8 cellular contexts compared by ENCODE assay signal in the genomic region with DNA sequence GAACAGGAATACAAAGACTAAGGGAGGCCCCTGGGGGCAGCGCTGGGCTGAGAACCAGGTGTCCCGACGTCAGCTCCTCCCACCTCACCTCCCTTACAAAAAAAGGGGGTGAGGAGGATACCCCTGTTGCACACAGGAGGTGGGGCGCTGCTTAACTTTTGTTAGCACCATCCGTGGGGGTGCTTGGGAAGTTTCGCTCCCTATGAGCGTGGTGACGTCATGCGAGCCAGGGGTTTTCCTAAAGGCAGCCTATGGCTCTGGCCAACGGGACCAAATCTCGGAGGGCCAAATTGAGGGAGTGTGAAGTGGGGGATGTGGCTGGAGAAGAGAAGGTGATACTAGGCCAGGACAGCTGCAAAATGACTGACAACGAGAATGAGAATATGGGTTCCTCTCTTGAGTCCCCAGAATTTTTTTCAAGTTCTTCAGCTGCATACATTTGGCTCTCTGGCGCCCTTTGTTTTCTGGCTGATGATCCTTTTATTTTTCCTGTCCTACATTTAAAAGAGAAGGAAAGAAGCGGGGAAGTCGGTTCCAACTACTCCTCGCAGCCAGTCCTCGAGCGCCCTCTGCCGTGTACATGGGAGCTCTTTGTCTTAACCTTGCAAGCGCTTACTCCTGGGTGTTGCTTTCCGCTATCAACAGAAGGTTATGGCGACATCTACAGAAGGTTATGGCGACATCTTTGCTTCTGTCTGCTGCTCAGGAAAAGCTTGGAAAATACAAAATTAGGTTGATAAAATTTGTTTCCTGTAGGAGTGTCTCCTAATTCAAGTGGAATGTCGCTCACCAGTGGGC. TPM values are rescaled to one million over a fixed set of nuclear protein-coding genes. Genes with fewer than 3 reads are reported as not detected.
A peak's percentile ranks its signal among the peaks of the same experiment; 100 is the strongest.
DNase-seq lines count a peak whose midpoint lies in the region; ATAC-seq and TF ChIP-seq lines count a peak whose summit lies in the region.

No MANE protein-coding gene starts in this region.

- peak; percentile 85 for ATAC-seq in GM19395 (IDR thresholded peaks at IDR 0.05; ENCODE audit: unreplicated experiment)
- ATAC-seq in HG03520 (IDR thresholded peaks at IDR 0.05; ENCODE audit: unreplicated experiment) = peak; percentile 70
- peak; percentile 96 for ATAC-seq in Panc1

- H3K9ac ChIP-seq in colonic mucosa (ENCODE audit: low read depth in 2 of 2, low read length in 2 of 2) = no peak overlapping the region

- peaks cover 2% of the 10 kb centered on the region for H3K27me3 Mint-ChIP-seq in Caco-2 (ENCODE audit: insufficient read depth, unreplicated experiment)

- in situ Hi-C loops in Panc1 (cut with HindIII; ENCODE audit: low pct_unique_long_range_greater_than_20kb, low sequenced_read_pairs) = no loop called here

- H3K36me3 ChIP-seq in Caco-2 (ENCODE audit: control insufficient read depth, insufficient read depth, low read length) (no peaks in the 10 kb centered on the region), Panc1 (ENCODE audit: control insufficient read depth, insufficient read depth, low read length) (no peaks in the 10 kb centered on the region), colonic mucosa (no peaks in the 10 kb centered on the region), OCI-LY7 (ENCODE audit: insufficient read depth, low read length) (no peaks in the 10 kb centered on the region)

- no peaks in the 10 kb centered on the region for H3K9me3 Mint-ChIP-seq in Caco-2 (ENCODE audit: unreplicated experiment)

- no peaks in the 10 kb centered on the region for H3K4me1 Mint-ChIP-seq in Caco-2 (ENCODE audit: low read depth, unreplicated experiment)

- H3K79me2 ChIP-seq in OCI-LY7 (ENCODE audit: insufficient read depth, low read depth, low read length) = no peaks in the 10 kb centered on the region

- H3K4me3 ChIP-seq in Caco-2 (ENCODE audit: low read depth, low read length) (no peak overlapping the region), Panc1 (ENCODE audit: low read depth in 2 of 2, low read length in 2 of 2) (peak overlapping the region in 1 of 2 experiments; percentile 26; a peak in 2 of 4 replicates), colonic mucosa (no peak overlapping the region), OCI-LY7 (ENCODE audit: low read depth, low read length, poor library complexity, severe bottlenecking) (no peak overlapping the region)

- H4K20me1 ChIP-seq in OCI-LY7 (ENCODE audit: insufficient read depth, low read length) = no peaks in the 10 kb centered on the region

- H3K4me2 ChIP-seq in OCI-LY7 (ENCODE audit: low read length) = no peak overlapping the region

- no peak overlapping the region for H3K27ac Mint-ChIP-seq in Caco-2 (ENCODE audit: unreplicated experiment)

- no peak overlapping the region for H3K4me3 Mint-ChIP-seq in Caco-2 (ENCODE audit: unreplicated experiment)

- DNase-seq in Caco-2 (peak; percentile 67 to 75), Panc1 (ENCODE audit: low read depth, low spot score) (peak; percentile 71), colonic mucosa (peak; percentile 82), kidney tubule cell (ENCODE audit: low spot score) (peak; percentile 83), OCI-LY7 (ENCODE audit: low spot score) (no peak)
- DNase-seq in stimulated activated CD4-positive, alpha-beta T cell treated with anti-CD3 and anti-CD28 coated beads, Interleukin-4, amount 100 ng/mL, for 1 hour = peak; percentile 12

- no peaks in the 10 kb centered on the region for H3K27me3 ChIP-seq in Caco-2 (replicated peaks; ENCODE audit: control insufficient read depth, insufficient read depth, low read length)
- no peaks in the 10 kb centered on the region; the same call in 1 of the 2 replicates for H3K27me3 ChIP-seq in Panc1 (ENCODE audit: control insufficient read depth, insufficient read depth, low read length)
- H3K27me3 ChIP-seq in colonic mucosa = no peaks in the 10 kb centered on the region

- POLR2A ChIA-PET in Caco-2 (lab: Charles Lee) (no interaction called here), Panc1 (lab: Charles Lee) (no interaction called here), OCI-LY7 (lab: Charles Lee) (no interaction called here)

- CTCF ChIA-PET in Caco-2 (lab: Charles Lee) = interaction anchor here (1.1 kb wide), 1 partner anchor 17 kb away, joined by 3 read pairs; no protein-coding TSS in a partner anchor
- CTCF ChIA-PET in Panc1 (lab: Charles Lee) = interaction anchor here (0.6 to 0.7 kb wide), 3 partner anchors 121 to 156 kb away, joined by 3 read pairs; no protein-coding TSS in a partner anchor
- CTCF ChIA-PET in OCI-LY7 (lab: Charles Lee; ENCODE audit: unreplicated experiment) = no interaction called here

- H3K4me1 ChIP-seq in Caco-2 (no peaks in the 10 kb centered on the region), Panc1 (ENCODE audit: control insufficient read depth, insufficient read depth, low read length) (no peaks in the 10 kb centered on the region), colonic mucosa (no peaks in the 10 kb centered on the region), OCI-LY7 (ENCODE audit: insufficient read depth, low read length, poor library complexity, severe bottlenecking) (no peaks in the 10 kb centered on the region)

- H2AFZ ChIP-seq in OCI-LY7 (ENCODE audit: low read length) = no peak overlapping the region

- no TSS peak for BruUV-seq in Caco-2 (replicated peaks; lab: Mats Ljungman, UMichigan)
- no TSS peak for BruUV-seq in Panc1 (replicated peaks; lab: Mats Ljungman, UMichigan)
- no TSS peak for BruUV-seq in OCI-LY7 (replicated peaks; lab: Mats Ljungman, UMichigan)

- no peaks in the 10 kb centered on the region for H3K9me2 ChIP-seq in OCI-LY7 (ENCODE audit: insufficient read depth, low read length)

- H3K36me3 Mint-ChIP-seq in Caco-2 (ENCODE audit: insufficient read depth, unreplicated experiment) = no peaks in the 10 kb centered on the region

- intact Hi-C loops in Caco-2 (cut with micrococcal nuclease; ENCODE audit: unreplicated experiment) (loop anchor here (1.0 kb wide), 1 partner anchor 151 kb away; no protein-coding TSS in a partner anchor), Panc1 (cut with micrococcal nuclease; ENCODE audit: unreplicated experiment) (loop anchor here (5.0 to 10.0 kb wide), 3 partner anchors 151 to 1334 kb away; no protein-coding TSS in a partner anchor), colonic mucosa (cut with DNase I) (loop anchor here (10.0 kb wide), 1 partner anchor 1336 kb away; no protein-coding TSS in a partner anchor), OCI-LY7 (cut with micrococcal nuclease; ENCODE audit: unreplicated experiment) (no loop called here)

- H3K9me3 ChIP-seq in Caco-2 (no peaks in the 10 kb centered on the region), Panc1 (ENCODE audit: control insufficient read depth, insufficient read depth, low read depth, low read length) (no peaks in the 10 kb centered on the region), colonic mucosa (no peaks in the 10 kb centered on the region), OCI-LY7 (ENCODE audit: low read length) (no peaks in the 10 kb centered on the region)

- H3K27ac ChIP-seq in Panc1 (ENCODE audit: low read length) = no peak overlapping the region
- no peak overlapping the region for H3K27ac ChIP-seq in colonic mucosa
- no peak overlapping the region for H3K27ac ChIP-seq in OCI-LY7 (ENCODE audit: low read depth, low read length, poor library complexity, severe bottlenecking)

- TF ChIP-seq CTCF in Caco-2 (IDR thresholded peaks at IDR 0.05; ENCODE audit: insufficient read depth in 1 of 2, low read depth in 1 of 2, low read length in 1 of 2, severe bottlenecking in 1 of 2, unreplicated experiment in 1 of 2) = peak; percentile 43 to 71
- peak; percentile 95 for TF ChIP-seq CTCF in Panc1 (IDR thresholded peaks at IDR 0.05)
- peak; percentile 34 for TF ChIP-seq CTCF in colonic mucosa (IDR thresholded peaks at IDR 0.05)
- no peak for TF ChIP-seq CTCF in OCI-LY7 (conservative IDR thresholded peaks at IDR 0.05; ENCODE audit: low read length)

RNA-seq across cellular contexts. Expression of a gene that starts 48.0 kb away (rescaled TPM):
- total RNA-seq in Caco-2 (2022) (not detected in 2 replicates), Panc1 (2021; ENCODE audit: unreplicated experiment) (0.15 TPM), colonic mucosa (under 1 TPM in 1 of 2 donors, not detected in 1; 0.22 TPM), OCI-LY7 (2022) (0.19 TPM in 1 of 2 replicates, not detected in the other)
- 0.22 TPM for polyA plus RNA-seq in Panc1 (2012; ENCODE audit: insufficient read length)
- not detected in 2 replicates for total RNA-seq in OCI-LY7 (2014; rRNA removed; shearing (Covaris generic))
